In genomic region chr9:81874926-81875325, GRCh38 we compare ENCODE assay signal across 13 cellular contexts. TPM values are rescaled to one million over a fixed set of nuclear protein-coding genes. Genes with fewer than 3 reads are reported as not detected.
A peak's percentile ranks its signal among the peaks of the same experiment; 100 is the strongest.
DNase-seq lines count a peak whose midpoint lies in the region; ATAC-seq and TF ChIP-seq lines count a peak whose summit lies in the region.
"Had no signal": no experiment of that assay in that cellular context is flagged by ENCODE, and none has a peak within 500 bp of the region (broad histone marks: within the 10 kb centered on the region; RNA-seq: fewer than 3 reads in every experiment).

No MANE protein-coding gene starts in this region.

- H3K36me3 Mint-ChIP-seq in osteocyte (ENCODE audit: unreplicated experiment) (no peaks in the 10 kb centered on the region), progenitor cell of endocrine pancreas (ENCODE audit: insufficient read depth) (no peaks in the 10 kb centered on the region)

- H3K36me3 ChIP-seq in RWPE2 (ENCODE audit: low read depth) = no peaks in the 10 kb centered on the region

- TF ChIP-seq CTCF in RWPE2 (IDR thresholded peaks at IDR 0.05; ENCODE audit: poor library complexity, severe bottlenecking) (no peak), fibroblast of mammary gland (conservative IDR thresholded peaks at IDR 0.05; ENCODE audit: control insufficient read depth, insufficient read depth, low read depth, low read length) (no peak), osteocyte (IDR thresholded peaks at IDR 0.05) (no peak), progenitor cell of endocrine pancreas (IDR thresholded peaks at IDR 0.05; ENCODE audit: unreplicated experiment) (no peak)

- no peak overlapping the region for H3K4me3 Mint-ChIP-seq in osteocyte (ENCODE audit: unreplicated experiment)
- H3K4me3 Mint-ChIP-seq in progenitor cell of endocrine pancreas (ENCODE audit: low read depth) = no peak overlapping the region

- no peaks in the 10 kb centered on the region for H3K9me3 ChIP-seq in RWPE2 (ENCODE audit: severe bottlenecking)

- H3K4me1 ChIP-seq in RWPE2 (ENCODE audit: insufficient read depth, poor library complexity, severe bottlenecking) = peaks cover 4% of the 10 kb centered on the region

- no peaks in the 10 kb centered on the region for H3K27me3 ChIP-seq in RWPE2 (ENCODE audit: insufficient read depth, poor library complexity, severe bottlenecking)

- H3K4me3 ChIP-seq in RWPE2 (ENCODE audit: severe bottlenecking) (no peak overlapping the region), fibroblast of mammary gland (ENCODE audit: control insufficient read depth, low read depth, low read length) (no peak overlapping the region)
- H3K4me3 ChIP-seq: smooth muscle cell had no signal

- ATAC-seq in RWPE2 (ENCODE audit: low read depth) (peak; percentile 36; the same call in 2 of the 3 replicates), GM21367 (IDR thresholded peaks at IDR 0.05; ENCODE audit: unreplicated experiment) (no peak)
- ATAC-seq: Panc1 had no signal

- peaks cover 18% of the 10 kb centered on the region for H3K4me1 Mint-ChIP-seq in osteocyte (ENCODE audit: unreplicated experiment)
- no peaks in the 10 kb centered on the region for H3K4me1 Mint-ChIP-seq in progenitor cell of endocrine pancreas (ENCODE audit: low read depth)

- DNase-seq in EH (ENCODE audit: low read depth) (peak; percentile 93), RWPE2 (ENCODE audit: low spot score) (no peak), fibroblast of mammary gland (ENCODE audit: low read depth) (peak; percentile 92), osteocyte (ENCODE audit: extremely low spot score, unreplicated experiment) (no peak), progenitor cell of endocrine pancreas (ENCODE audit: low spot score, unreplicated experiment) (no peak), NCI-H446 treated with DMSO at 0.1 percent for 48 hours (lab: John Stamatoyannopoulos, UW) (no peak)
- DNase-seq in activated CD4-positive, CD25-positive, alpha-beta regulatory T cell (lab: John Stamatoyannopoulos, UW) = no peak
- DNase-seq: aorta had no signal

- H3K27ac Mint-ChIP-seq in osteocyte (ENCODE audit: unreplicated experiment) = peak overlapping the region; percentile 71
- no peak overlapping the region for H3K27ac Mint-ChIP-seq in progenitor cell of endocrine pancreas

- no peaks in the 10 kb centered on the region for H3K9me3 Mint-ChIP-seq in osteocyte (ENCODE audit: unreplicated experiment)
- no peaks in the 10 kb centered on the region for H3K9me3 Mint-ChIP-seq in progenitor cell of endocrine pancreas (ENCODE audit: low read depth)

- H3K27me3 Mint-ChIP-seq in osteocyte (ENCODE audit: unreplicated experiment) (no peaks in the 10 kb centered on the region), progenitor cell of endocrine pancreas (no peaks in the 10 kb centered on the region)

- H3K27ac ChIP-seq in RWPE2 (ENCODE audit: poor library complexity, severe bottlenecking) = no peak overlapping the region

RNA-seq across cellular contexts. Expression of gene SPATA31D4, which starts 53.3 kb away (rescaled TPM):
- total RNA-seq in osteocyte (not detected in 2 replicates), progenitor cell of endocrine pancreas (not detected in 2 replicates)
- total RNA-seq: aorta, frontal cortex, smooth muscle cell, urinary bladder had no signal

Comparison
In these comparisons a context has a peak if more than half of its experiments do, and no peak if none do; other contexts are left out.
1. DNase-seq: peak in EH (single experiment) and fibroblast of mammary gland (single experiment); none in RWPE2 (single experiment), osteocyte (single experiment), progenitor cell of endocrine pancreas (single experiment), activated CD4-positive, CD25-positive, alpha-beta regulatory T cell (0 of 4) and NCI-H446 treated with DMSO at 0.1 percent for 48 hours (single experiment).